Comparison of ENCODE assay signal across 28 cellular contexts in the genomic region with DNA sequence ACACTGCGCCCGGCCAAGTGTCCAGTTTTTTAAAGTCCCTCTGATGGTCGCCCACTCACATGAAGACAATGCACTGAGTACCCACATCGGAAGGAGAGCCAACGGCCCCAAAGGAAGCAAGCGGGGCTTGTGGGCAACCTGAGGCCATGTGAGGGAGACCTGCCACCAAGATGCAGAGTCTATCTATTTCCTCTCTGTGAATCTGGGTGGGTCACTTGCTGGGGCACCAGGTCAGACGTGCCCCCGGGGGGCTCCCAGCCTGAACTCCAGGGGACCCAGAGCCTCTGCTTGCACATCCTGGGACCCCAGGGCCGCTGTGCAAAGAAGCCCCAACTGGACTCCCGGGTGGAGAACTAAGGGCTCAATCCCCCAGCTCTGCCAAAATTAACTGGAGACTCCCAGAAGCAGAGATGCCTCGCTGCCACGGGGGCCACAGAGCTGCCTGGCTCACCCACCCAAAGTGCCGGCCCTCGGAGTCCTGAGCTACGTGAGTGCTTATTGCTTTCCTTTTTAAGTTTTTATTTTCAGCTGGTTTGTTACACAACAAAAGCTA.
"Had no signal": no experiment of that assay in that cellular context is flagged by ENCODE, and none has a peak within 500 bp of the region (broad histone marks: within the 10 kb centered on the region; RNA-seq: fewer than 3 reads in every experiment).

No MANE protein-coding gene starts in this region.

- DNase-seq: activated CD4-positive, alpha-beta T cell treated with anti-CD3 and anti-CD28 coated beads, Interleukin-2, amount 10 ng/mL, durations not matched to agents 7 days and 5 days; activated CD4-positive, alpha-beta T cell treated with anti-CD3 and anti-CD28 coated beads, Interleukin-2, amount 50 U/mL, for 48 hours; activated CD8-positive, alpha-beta memory T cell treated with anti-CD3 and anti-CD28 coated beads, Interleukin-2, amount 50 U/mL, for 48 hours; activated CD8-positive, alpha-beta T cell treated with anti-CD3 and anti-CD28 coated beads, Interleukin-2, amount 10 ng/mL, durations not matched to agents 7 days and 5 days; activated gamma-delta T cell; activated naive CD4-positive, alpha-beta T cell treated with Interleukin-2 at 50 U/mL for 16 hours; activated naive CD8-positive, alpha-beta T cell treated with anti-CD3 and anti-CD28 coated beads, Interleukin-2, amount 10 ng/mL, durations not matched to agents 7 days and 5 days; amygdala; Kasumi-1; KG1; MG63; NCI-H1048; NCI-H1105 treated with DMSO at 0.1 percent for 48 hours; NCI-H1436; NCI-H1694; NCI-H2029; NCI-H510A; NCI-H526; NCI-H748 treated with DMSO at 0.1 percent for 48 hours; NK-92 treated with Interleukin-12 subunit alpha and Interleukin-12 subunit beta, amount 100 ng/mL, for 24 hours; PC-3; Peyer's patch; RPMI8226; SHP77 treated with DMSO at 0.1 percent for 48 hours; SK-N-SH had no signal

- H3K27ac Mint-ChIP-seq: activated CD4-positive, alpha-beta T cell treated with anti-CD3 and anti-CD28 coated beads, Interleukin-2, amount 10 ng/mL, durations not matched to agents 7 days and 5 days; activated naive CD8-positive, alpha-beta T cell treated with anti-CD3 and anti-CD28 coated beads, Interleukin-2, amount 10 ng/mL, durations not matched to agents 7 days and 5 days; T-helper 1 cell treated with Interleukin-12 subunit alpha and Interleukin-12 subunit beta and Interleukin-4 antibody, amounts not matched to agents 30 μg/mL and 1 μg/mL, for 36 hours; T-helper 2 cell treated with Interferon-gamma antibody and Interleukin-4, amounts not matched to agents 5 μg/mL and 100 μg/mL, for 36 hours had no signal

- H3K36me3 Mint-ChIP-seq: activated naive CD4-positive, alpha-beta T cell treated with anti-CD3 and anti-CD28 coated beads, Interleukin-2, amount 50 U/mL, for 24 hours; activated naive CD8-positive, alpha-beta T cell treated with anti-CD3 and anti-CD28 coated beads, Interleukin-2, amount 10 ng/mL, durations not matched to agents 7 days and 5 days had no signal

- H3K4me3 Mint-ChIP-seq: activated CD4-positive, alpha-beta T cell treated with anti-CD3 and anti-CD28 coated beads, Interleukin-2, amount 10 ng/mL, durations not matched to agents 7 days and 5 days; activated CD8-positive, alpha-beta T cell treated with anti-CD3 and anti-CD28 coated beads, Interleukin-2, amount 10 ng/mL, durations not matched to agents 7 days and 5 days; activated naive CD4-positive, alpha-beta T cell treated with anti-CD3 and anti-CD28 coated beads, Interleukin-2, amount 50 U/mL, for 24 hours; activated naive CD8-positive, alpha-beta T cell treated with anti-CD3 and anti-CD28 coated beads, Interleukin-2, amount 10 ng/mL, durations not matched to agents 7 days and 5 days; T-helper 1 cell treated with Interleukin-12 subunit alpha and Interleukin-12 subunit beta and Interleukin-4 antibody, amounts not matched to agents 30 μg/mL and 1 μg/mL, for 36 hours; T-helper 2 cell treated with Interferon-gamma antibody and Interleukin-4, amounts not matched to agents 5 μg/mL and 100 μg/mL, for 36 hours had no signal

- H3K9me3 Mint-ChIP-seq: activated CD4-positive, alpha-beta T cell treated with anti-CD3 and anti-CD28 coated beads, Interleukin-2, amount 10 ng/mL, durations not matched to agents 7 days and 5 days; activated naive CD4-positive, alpha-beta T cell treated with anti-CD3 and anti-CD28 coated beads, Interleukin-2, amount 50 U/mL, for 24 hours; activated naive CD8-positive, alpha-beta T cell treated with anti-CD3 and anti-CD28 coated beads, Interleukin-2, amount 10 ng/mL, durations not matched to agents 7 days and 5 days; T-helper 1 cell treated with Interleukin-12 subunit alpha and Interleukin-12 subunit beta and Interleukin-4 antibody, amounts not matched to agents 30 μg/mL and 1 μg/mL, for 36 hours; T-helper 2 cell treated with Interferon-gamma antibody and Interleukin-4, amounts not matched to agents 5 μg/mL and 100 μg/mL, for 36 hours had no signal

- ATAC-seq: activated CD8-positive, alpha-beta T cell treated with anti-CD3 and anti-CD28 coated beads, Interleukin-2, amount 10 ng/mL, durations not matched to agents 7 days and 5 days; PC-3 had no signal
